ENCODE assay signal across 25 cellular contexts in genomic region chr10:76684968-76685367, GRCh38.
A peak's percentile ranks its signal among the peaks of the same experiment; 100 is the strongest.
DNase-seq lines count a peak whose midpoint lies in the region; ATAC-seq, FAIRE-seq and TF ChIP-seq lines count a peak whose summit lies in the region.
"Had no signal": no experiment of that assay in that cellular context is flagged by ENCODE, and none has a peak within 500 bp of the region (broad histone marks: within the 10 kb centered on the region; RNA-seq: fewer than 3 reads in every experiment).

No MANE protein-coding gene starts in this region.

- no peak overlapping the region for H3K56ac ChIP-seq in H1 (replicated peaks; ENCODE audit: insufficient read length, low read depth, low read length)

- H3K4me3 ChIP-seq in HepG2 (replicated peaks in 1 of 3; ENCODE audit: insufficient read depth in 1 of 3, low read depth in 2 of 3, low read length in 3 of 3) (no peak overlapping the region), right lobe of liver (no peak overlapping the region), K562 (no peak overlapping the region), H1 (ENCODE audit: extremely low read depth in 1 of 4, insufficient read depth in 2 of 4, low read depth in 3 of 4, low read length in 4 of 4) (no peak overlapping the region)
- H3K4me3 ChIP-seq: BLaER1, GM12878 had no signal

- DNase-seq in HepG2 (ENCODE audit: low spot score), result no peak
- DNase-seq in right lobe of liver, result no peak
- DNase-seq in K562 (ENCODE audit: extremely low read depth in 1 of 4, low spot score in 3 of 4), result no peak
- DNase-seq in H1 (ENCODE audit: low read depth in 1 of 2, low spot score in 2 of 2), result no peak
- DNase-seq in RWPE1 (ENCODE audit: low spot score), result no peak
- DNase-seq in NCI-H1930 (lab: John Stamatoyannopoulos, UW), result no peak
- DNase-seq: ACHN; BE2C; C1 segment of cervical spinal cord; CD4-positive, alpha-beta memory T cell; CD4-positive, CD25-positive, alpha-beta regulatory T cell; CD8-positive, alpha-beta memory T cell; COR-L47; DMS 273 treated with DMSO at 0.1 percent for 48 hours; DMS153; DMS53; DMS79; DND-41; EL; GDM1 had no signal

- no peak overlapping the region for H3K27ac ChIP-seq in HepG2 (ENCODE audit: extremely low read length, insufficient read depth, low read length)
- H3K27ac ChIP-seq in right lobe of liver, result no peak overlapping the region
- no peak overlapping the region for H3K27ac ChIP-seq in K562 (ENCODE audit: extremely low read depth, low read depth, low read length)
- H3K27ac ChIP-seq in H1 (ENCODE audit: low read depth, low read length), result no peak overlapping the region
- H3K27ac ChIP-seq in RWPE1, result no peak overlapping the region
- H3K27ac ChIP-seq: 22Rv1, BLaER1 had no signal

- H2BK15ac ChIP-seq in H1 (ENCODE audit: low read length), result no peak overlapping the region

- H3K79me1 ChIP-seq in H1 (ENCODE audit: low read depth, low read length), result no peaks in the 10 kb centered on the region

- H3K18ac ChIP-seq in H1 (ENCODE audit: extremely low read depth, low read length), result no peak overlapping the region

- POLR2A ChIA-PET in HepG2 (lab: Yijun Ruan, JAX), result no interaction called here
- POLR2A ChIA-PET in K562 (lab: Yijun Ruan, JAX), result no interaction called here
- POLR2A ChIA-PET in H1 (lab: Charles Lee; ENCODE audit: partially characterized antibody), result no interaction called here
- POLR2A ChIA-PET in RWPE1 (lab: Yijun Ruan, JAX; ENCODE audit: low non-redundant PET), result no interaction called here

- WGBS in HepG2 (ENCODE audit: low lambda C conversion rate), result 44% methylated on average over 5 of the region's 5 CpGs
- WGBS in right lobe of liver (ENCODE audit: insufficient coverage, low coverage, low lambda C conversion rate, missing lambda C conversion rate), result 75% methylated on average over 5 of the region's 5 CpGs
- WGBS in K562 (ENCODE audit: insufficient coverage, low coverage, missing lambda C conversion rate), result 0% methylated on average over 5 of the region's 5 CpGs
- 77% methylated on average over 5 of the region's 5 CpGs; no CpG with 5 or more reads in 1 of the 2 experiments for WGBS in H1 (ENCODE audit: extremely low coverage in 1 of 2, insufficient coverage in 1 of 2, insufficient read length in 1 of 2, insufficient replicate concordance in 2 of 2, low coverage in 1 of 2, low lambda C conversion rate in 2 of 2, missing lambda C conversion rate in 1 of 2), 2 experiments

- no peak overlapping the region for H4K91ac ChIP-seq in H1 (replicated peaks; ENCODE audit: insufficient read length, low read length)

- no TSS peak for BruUV-seq in HepG2 (replicated peaks; lab: Mats Ljungman, UMichigan)
- BruUV-seq in K562 (replicated peaks; lab: Mats Ljungman, UMichigan), result no TSS peak

- no peaks in the 10 kb centered on the region for H3K9me1 ChIP-seq in K562 (ENCODE audit: control insufficient read depth, insufficient read depth, low read length)

- H2AFZ ChIP-seq in HepG2 (ENCODE audit: low read length) (no peak overlapping the region), K562 (ENCODE audit: low read depth, low read length) (no peak overlapping the region), H1 (ENCODE audit: low read length) (no peak overlapping the region)

- in situ Hi-C loops in HepG2 (cut with HindIII; ENCODE audit: extremely low pct_ligation_motif_present, low pct_unique_long_range_greater_than_20kb) (no loop called here), K562 (cut with MboI) (no loop called here)

- H3K4ac ChIP-seq in H1 (replicated peaks; ENCODE audit: insufficient read length, low read depth, low read length), result no peak overlapping the region

- no peaks in the 10 kb centered on the region for H3K79me2 ChIP-seq in HepG2 (ENCODE audit: insufficient read depth, low read length)
- no peaks in the 10 kb centered on the region for H3K79me2 ChIP-seq in K562 (ENCODE audit: control insufficient read depth, insufficient read depth, low read length)
- H3K79me2 ChIP-seq in H1 (ENCODE audit: control insufficient read depth in 1 of 2, insufficient read depth in 2 of 2, low read length in 2 of 2), result peaks cover 0 to 4% of the 10 kb centered on the region in 2 experiments; a peak in 1 of 4 replicates

- H2BK20ac ChIP-seq in H1 (ENCODE audit: low read length), result no peak overlapping the region

- H3K14ac ChIP-seq in H1 (ENCODE audit: insufficient read length), result no peak overlapping the region

- H3K36me3 ChIP-seq in HepG2 (replicated peaks in 1 of 2; ENCODE audit: control insufficient read depth in 1 of 2, insufficient read depth in 2 of 2, low read length in 2 of 2) (no peaks in the 10 kb centered on the region), right lobe of liver (no peaks in the 10 kb centered on the region), K562 (ENCODE audit: control insufficient read depth, insufficient read depth, low read length) (no peaks in the 10 kb centered on the region), H1 (ENCODE audit: control insufficient read depth in 2 of 4, insufficient read depth in 4 of 4, low read length in 3 of 4) (no peaks in the 10 kb centered on the region)
- H3K36me3 ChIP-seq: BE2C, BLaER1 had no signal

- H2AK5ac ChIP-seq in H1 (ENCODE audit: low read depth, low read length), result no peak overlapping the region

- no peak overlapping the region for H3K23ac ChIP-seq in H1 (ENCODE audit: insufficient read length)

- TF ChIP-seq POLR2A in HepG2 (IDR thresholded peaks at IDR 0.05; ENCODE audit: insufficient read depth in 1 of 2, low read depth in 2 of 2, low read length in 2 of 2) (no peak), right lobe of liver (IDR thresholded peaks at IDR 0.05) (no peak), K562 (conservative IDR thresholded peaks at IDR 0.05) (no peak), H1 (IDR thresholded peaks at IDR 0.05; ENCODE audit: control extremely low read depth in 1 of 2, low read depth in 2 of 2, low read length in 2 of 2) (no peak)

- TF ChIP-seq CTCF in HepG2 (CRISPR knock-in tag; IDR thresholded peaks at IDR 0.05) (no peak), right lobe of liver (IDR thresholded peaks at IDR 0.05) (no peak), K562 (IDR thresholded peaks at IDR 0.05 in 2 of 3, conservative IDR thresholded peaks at IDR 0.05 in 1 of 3; ENCODE audit: insufficient read depth in 2 of 3, low read depth in 1 of 3, low read length in 3 of 3) (no peak), H1 (IDR thresholded peaks at IDR 0.05; ENCODE audit: control extremely low read depth in 1 of 3, insufficient read depth in 1 of 3, low read depth in 1 of 3, low read length in 3 of 3) (no peak), RWPE1 (conservative IDR thresholded peaks at IDR 0.05; ENCODE audit: low read depth) (no peak)

- no peak overlapping the region for H4K8ac ChIP-seq in H1 (ENCODE audit: extremely low read depth, insufficient read depth, low read length)

- no peak overlapping the region for H2BK120ac ChIP-seq in H1 (replicated peaks; ENCODE audit: low read depth, low read length)

- no peak for TF ChIP-seq RAD21 in HepG2 (CRISPR knock-in tag; IDR thresholded peaks at IDR 0.05)
- no peak for TF ChIP-seq RAD21 in K562 (CRISPR knock-in tag; conservative IDR thresholded peaks at IDR 0.05 in 1 of 2, IDR thresholded peaks at IDR 0.05 in 1 of 2)
- no peak for TF ChIP-seq RAD21 in H1 (IDR thresholded peaks at IDR 0.05 in 1 of 2, conservative IDR thresholded peaks at IDR 0.05 in 1 of 2; ENCODE audit: low read depth in 2 of 2, low read length in 2 of 2)

- no peak for TF ChIP-seq EP300 in HepG2 (IDR thresholded peaks at IDR 0.05; ENCODE audit: low read depth in 2 of 2, low read length in 2 of 2)
- no peak for TF ChIP-seq EP300 in HepG2 (CRISPR knock-in tag; IDR thresholded peaks at IDR 0.05; ENCODE audit: borderline replicate concordance)
- no peak for TF ChIP-seq EP300 in K562 (IDR thresholded peaks at IDR 0.05; ENCODE audit: low read length)
- TF ChIP-seq EP300 in H1 (IDR thresholded peaks at IDR 0.05; ENCODE audit: borderline replicate concordance in 1 of 2, low read depth in 2 of 2, low read length in 2 of 2), result no peak

- no peak overlapping the region for H4K5ac ChIP-seq in H1 (ENCODE audit: insufficient read length, low read depth, low read length)

- H3K4me1 ChIP-seq in HepG2 (ENCODE audit: insufficient read depth, low read length), result no peaks in the 10 kb centered on the region
- no peaks in the 10 kb centered on the region for H3K4me1 ChIP-seq in right lobe of liver
- H3K4me1 ChIP-seq in K562 (replicated peaks in 1 of 2; ENCODE audit: control insufficient read depth in 2 of 2, insufficient read depth in 2 of 2, low read length in 2 of 2), result no peaks in the 10 kb centered on the region
- H3K4me1 ChIP-seq in H1 (replicated peaks in 1 of 4; ENCODE audit: control insufficient read depth in 3 of 4, insufficient read depth in 4 of 4, low read length in 3 of 4), result no peaks in the 10 kb centered on the region
- H3K4me1 ChIP-seq: BE2C, BLaER1 had no signal

- H3K9me3 ChIP-seq in HepG2 (ENCODE audit: low read length) (no peaks in the 10 kb centered on the region), right lobe of liver (no peaks in the 10 kb centered on the region), K562 (replicated peaks; ENCODE audit: control insufficient read depth, insufficient read depth, low read depth, low read length) (peaks cover 4% of the 10 kb centered on the region), H1 (ENCODE audit: insufficient read depth in 2 of 2, low read depth in 1 of 2, low read length in 1 of 2) (no peaks in the 10 kb centered on the region)
- H3K9me3 ChIP-seq: BE2C, BLaER1 had no signal

- CTCF ChIA-PET in HepG2 (lab: Yijun Ruan, JAX; ENCODE audit: low intra/inter-chr PET ratio, low total read pairs) (no interaction called here), K562 (lab: Yijun Ruan, JAX; ENCODE audit: low intra/inter-chr PET ratio) (no interaction called here), H1 (lab: Charles Lee; ENCODE audit: partially characterized antibody) (interaction anchor here (1.1 kb wide), 1 partner anchor 51 kb away, joined by 4 read pairs; no protein-coding TSS in a partner anchor), RWPE1 (lab: Yijun Ruan, JAX) (no interaction called here)

- H3K27me3 ChIP-seq in HepG2 (ENCODE audit: control insufficient read depth in 1 of 2, insufficient read depth in 2 of 2, low read length in 2 of 2) (no peaks in the 10 kb centered on the region), right lobe of liver (no peaks in the 10 kb centered on the region), K562 (ENCODE audit: control insufficient read depth in 2 of 2, insufficient read depth in 2 of 2, low read length in 2 of 2) (no peaks in the 10 kb centered on the region), H1 (replicated peaks in 1 of 4; ENCODE audit: control insufficient read depth in 3 of 4, extremely low read depth in 1 of 4, insufficient read depth in 3 of 4, low read length in 3 of 4) (no peaks in the 10 kb centered on the region)
- H3K27me3 ChIP-seq: BE2C, BLaER1 had no signal

- no peaks in the 10 kb centered on the region for H4K20me1 ChIP-seq in HepG2 (ENCODE audit: insufficient read depth, low read length)
- H4K20me1 ChIP-seq in K562 (replicated peaks; ENCODE audit: control insufficient read depth, insufficient read depth, low read length), result no peaks in the 10 kb centered on the region
- no peaks in the 10 kb centered on the region for H4K20me1 ChIP-seq in H1 (replicated peaks in 1 of 2; ENCODE audit: control insufficient read depth in 1 of 2, insufficient read depth in 2 of 2, low read length in 2 of 2)
- H4K20me1 ChIP-seq: BLaER1 had no signal

- intact Hi-C loops in HepG2 (cut with micrococcal nuclease; ENCODE audit: unreplicated experiment), result no loop called here
- intact Hi-C loops in right lobe of liver (cut with DNase I), result no loop called here
- intact Hi-C loops in K562 (cut with micrococcal nuclease), result no loop called here

- H3K23me2 ChIP-seq in H1 (ENCODE audit: low read depth, low read length), result no peaks in the 10 kb centered on the region

- no peak for FAIRE-seq in HepG2 (lab: Jason Lieb, UNC)
- no peak for FAIRE-seq in K562 (lab: Jason Lieb, UNC)
- peak; percentile 24 for FAIRE-seq in H1 (lab: Jason Lieb, UNC)
- FAIRE-seq: GM12878, GM12892, GM18507 had no signal

- no peak overlapping the region for H2BK5ac ChIP-seq in H1 (ENCODE audit: low read depth, low read length)

- H3K9ac ChIP-seq in HepG2 (ENCODE audit: insufficient read depth, low read depth, low read length) (no peak overlapping the region), K562 (ENCODE audit: insufficient read depth in 1 of 2, low read depth in 2 of 2, low read length in 2 of 2) (no peak overlapping the region), H1 (replicated peaks in 1 of 4; ENCODE audit: extremely low read depth in 1 of 4, low read depth in 3 of 4, low read length in 3 of 4) (no peak overlapping the region)
- H3K9ac ChIP-seq: BLaER1 had no signal

- no peak for ATAC-seq in HepG2
- ATAC-seq in right lobe of liver, result no peak
- ATAC-seq in K562, result no peak
- ATAC-seq: GM12878 had no signal

- H2BK12ac ChIP-seq in H1 (ENCODE audit: low read depth, low read length), result no peak overlapping the region

- H3K4me2 ChIP-seq in HepG2 (ENCODE audit: low read depth, low read length), result no peak overlapping the region
- H3K4me2 ChIP-seq in K562 (ENCODE audit: insufficient read depth, low read length), result no peak overlapping the region
- H3K4me2 ChIP-seq in H1 (ENCODE audit: insufficient read depth in 1 of 2, low read depth in 2 of 2, low read length in 2 of 2), result no peak overlapping the region
- H3K4me2 ChIP-seq: BLaER1 had no signal

Comparison
In these comparisons a context has a peak if more than half of its experiments do, and no peak if none do; other contexts are left out.
1. Of the 241 proteins assayed by ChIP-seq in both HepG2 and K562: peak only in HepG2: MAFF and MAFK; only in K562: MAFG; in both: none; in neither: 238.